In genomic region chr19:1074512-1075283, GRCh38 we compare ENCODE assay signal across 1 cellular context.
TF ChIP-seq lines count a peak whose summit lies in the region.

No MANE protein-coding gene starts in this region.

TF ChIP-seq in K562, 482 proteins besides CTCF, POLR2A, EP300 and RAD21 (continues in another document):
- no peak for TF ChIP-seq DEAF1 (CRISPR knock-in tag; IDR thresholded peaks at IDR 0.05)
- TF ChIP-seq, protein P1, sequence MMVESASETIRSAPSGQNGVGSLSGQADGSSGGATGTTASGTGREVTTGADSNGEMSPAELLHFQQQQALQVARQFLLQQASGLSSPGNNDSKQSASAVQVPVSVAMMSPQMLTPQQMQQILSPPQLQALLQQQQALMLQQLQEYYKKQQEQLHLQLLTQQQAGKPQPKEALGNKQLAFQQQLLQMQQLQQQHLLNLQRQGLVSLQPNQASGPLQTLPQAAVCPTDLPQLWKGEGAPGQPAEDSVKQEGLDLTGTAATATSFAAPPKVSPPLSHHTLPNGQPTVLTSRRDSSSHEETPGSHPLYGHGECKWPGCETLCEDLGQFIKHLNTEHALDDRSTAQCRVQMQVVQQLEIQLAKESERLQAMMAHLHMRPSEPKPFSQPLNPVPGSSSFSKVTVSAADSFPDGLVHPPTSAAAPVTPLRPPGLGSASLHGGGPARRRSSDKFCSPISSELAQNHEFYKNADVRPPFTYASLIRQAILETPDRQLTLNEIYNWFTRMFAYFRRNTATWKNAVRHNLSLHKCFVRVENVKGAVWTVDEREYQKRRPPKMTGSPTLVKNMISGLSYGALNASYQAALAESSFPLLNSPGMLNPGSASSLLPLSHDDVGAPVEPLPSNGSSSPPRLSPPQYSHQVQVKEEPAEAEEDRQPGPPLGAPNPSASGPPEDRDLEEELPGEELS (CRISPR knock-in tag; IDR thresholded peaks at IDR 0.05; ENCODE audit: borderline replicate concordance): no peak
- no peak for TF ChIP-seq ETV5 (CRISPR knock-in tag; IDR thresholded peaks at IDR 0.05; ENCODE audit: low read depth)
- 0 out of 4 replicates have a peak, but pooled peaks of 1 of the 2 experiments have one; percentile 53 for TF ChIP-seq KDM4B (IDR thresholded peaks at IDR 0.05; ENCODE audit: borderline replicate concordance in 2 of 2, low read depth in 1 of 2)
- TF ChIP-seq GABPA (tag; conservative IDR thresholded peaks at IDR 0.05; ENCODE audit: low read depth): peak; percentile 48
- peak; percentile 83 for TF ChIP-seq ZNF384 (IDR thresholded peaks at IDR 0.05; ENCODE audit: low read depth, low read length)
- TF ChIP-seq TFAP4 (CRISPR knock-in tag; IDR thresholded peaks at IDR 0.05; ENCODE audit: borderline replicate concordance): peak; percentile 46; the same call in 1 of the 2 replicates
- no peak for TF ChIP-seq NCOA2 (IDR thresholded peaks at IDR 0.05; ENCODE audit: partially characterized antibody in 2 of 2)
- TF ChIP-seq MAZ (CRISPR knock-in tag; conservative IDR thresholded peaks at IDR 0.05 in 1 of 2, IDR thresholded peaks at IDR 0.05 in 1 of 2): peak; percentile 26 to 53; a peak in 3 of 4 replicates
- TF ChIP-seq CHD2 (IDR thresholded peaks at IDR 0.05; ENCODE audit: low read depth, low read length): 0 out of 2 replicates have a peak, but pooled peaks have one; percentile 13
- TF ChIP-seq PTRF (tag; IDR thresholded peaks at IDR 0.05): no peak
- no peak for TF ChIP-seq ERF (CRISPR knock-in tag; IDR thresholded peaks at IDR 0.05)
- TF ChIP-seq ELF4 (CRISPR knock-in tag; IDR thresholded peaks at IDR 0.05): no peak
- no peak for TF ChIP-seq ASH1L (IDR thresholded peaks at IDR 0.05; ENCODE audit: borderline replicate concordance, low read depth, partially characterized antibody)
- no peak for TF ChIP-seq ZNF57 (CRISPR knock-in tag; IDR thresholded peaks at IDR 0.05)
- peak; percentile 77 for TF ChIP-seq MEIS2 (IDR thresholded peaks at IDR 0.05; ENCODE audit: partially characterized antibody)
- TF ChIP-seq NFIC (IDR thresholded peaks at IDR 0.05): peak; percentile 75
- no peak for TF ChIP-seq HIVEP1 (CRISPR knock-in tag; IDR thresholded peaks at IDR 0.05)
- no peak for TF ChIP-seq POLR3A (IDR thresholded peaks at IDR 0.05; ENCODE audit: borderline replicate concordance, extremely low read depth, insufficient read depth, insufficient read length)
- TF ChIP-seq ZC3H8 (IDR thresholded peaks at IDR 0.05): no peak
- TF ChIP-seq HES1 (IDR thresholded peaks at IDR 0.05; ENCODE audit: low read depth): no peak
- no peak for TF ChIP-seq PHTF2 (CRISPR knock-in tag; IDR thresholded peaks at IDR 0.05)
- peak; percentile 54; the same call in 1 of the 2 replicates for TF ChIP-seq ZBTB7A (IDR thresholded peaks at IDR 0.05; ENCODE audit: borderline replicate concordance, control insufficient read depth, low read depth, low read length)
- TF ChIP-seq, protein P2, sequence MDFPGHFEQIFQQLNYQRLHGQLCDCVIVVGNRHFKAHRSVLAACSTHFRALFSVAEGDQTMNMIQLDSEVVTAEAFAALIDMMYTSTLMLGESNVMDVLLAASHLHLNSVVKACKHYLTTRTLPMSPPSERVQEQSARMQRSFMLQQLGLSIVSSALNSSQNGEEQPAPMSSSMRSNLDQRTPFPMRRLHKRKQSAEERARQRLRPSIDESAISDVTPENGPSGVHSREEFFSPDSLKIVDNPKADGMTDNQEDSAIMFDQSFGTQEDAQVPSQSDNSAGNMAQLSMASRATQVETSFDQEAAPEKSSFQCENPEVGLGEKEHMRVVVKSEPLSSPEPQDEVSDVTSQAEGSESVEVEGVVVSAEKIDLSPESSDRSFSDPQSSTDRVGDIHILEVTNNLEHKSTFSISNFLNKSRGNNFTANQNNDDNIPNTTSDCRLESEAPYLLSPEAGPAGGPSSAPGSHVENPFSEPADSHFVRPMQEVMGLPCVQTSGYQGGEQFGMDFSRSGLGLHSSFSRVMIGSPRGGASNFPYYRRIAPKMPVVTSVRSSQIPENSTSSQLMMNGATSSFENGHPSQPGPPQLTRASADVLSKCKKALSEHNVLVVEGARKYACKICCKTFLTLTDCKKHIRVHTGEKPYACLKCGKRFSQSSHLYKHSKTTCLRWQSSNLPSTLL (IDR thresholded peaks at IDR 0.05): no peak
- TF ChIP-seq ZNF699 (CRISPR knock-in tag; IDR thresholded peaks at IDR 0.05; ENCODE audit: insufficient replicate concordance): no peak
- TF ChIP-seq PYGO2 (tag; IDR thresholded peaks at IDR 0.05): no peak
- peak; percentile 35; the same call in 1 of the 2 replicates for TF ChIP-seq EGR1 (conservative IDR thresholded peaks at IDR 0.05)
- peak; percentile 95 for TF ChIP-seq NRF1 (conservative IDR thresholded peaks at IDR 0.05 in 1 of 2, IDR thresholded peaks at IDR 0.05 in 1 of 2)
- TF ChIP-seq HMG20A (CRISPR knock-in tag; conservative IDR thresholded peaks at IDR 0.05): no peak
- no peak for TF ChIP-seq TAF15 (IDR thresholded peaks at IDR 0.05; ENCODE audit: low read depth, low read length)
- no peak for TF ChIP-seq HNRNPH1 (optimal IDR thresholded peaks at IDR 0.05; ENCODE audit: low read depth, low read length)
- TF ChIP-seq ZNF740 (CRISPR knock-in tag; IDR thresholded peaks at IDR 0.05): peak; percentile 99
- peak in 1 of 2 experiments; percentile 89; a peak in 2 of 4 replicates for TF ChIP-seq ZNF740 (tag; IDR thresholded peaks at IDR 0.05)
- TF ChIP-seq ZFPM2 (CRISPR knock-in tag; IDR thresholded peaks at IDR 0.05): no peak
- TF ChIP-seq SMAD1 (IDR thresholded peaks at IDR 0.05; ENCODE audit: low read depth, low read length, partially characterized antibody): no peak
- TF ChIP-seq FOXA3 (CRISPR knock-in tag; conservative IDR thresholded peaks at IDR 0.05 in 1 of 2, IDR thresholded peaks at IDR 0.05 in 1 of 2): no peak
- no peak for TF ChIP-seq THAP7 (CRISPR knock-in tag; IDR thresholded peaks at IDR 0.05)
- TF ChIP-seq MBD2 (IDR thresholded peaks at IDR 0.05; ENCODE audit: borderline replicate concordance, low read depth): no peak
- no peak for TF ChIP-seq HSF4 (CRISPR knock-in tag; IDR thresholded peaks at IDR 0.05; ENCODE audit: borderline replicate concordance)
- TF ChIP-seq RBFOX2 (IDR thresholded peaks at IDR 0.05; ENCODE audit: low read depth, low read length): peak; percentile 52
- peak; percentile 61; the same call in 1 of the 2 replicates for TF ChIP-seq GABPB1 (CRISPR knock-in tag; IDR thresholded peaks at IDR 0.05)
- TF ChIP-seq KAT7 (CRISPR knock-in tag; IDR thresholded peaks at IDR 0.05; ENCODE audit: borderline replicate concordance): 0 out of 2 replicates have a peak, but pooled peaks have one; percentile 42
- TF ChIP-seq KDM1A (IDR thresholded peaks at IDR 0.05): no peak
- no peak for TF ChIP-seq FOS (IDR thresholded peaks at IDR 0.05; ENCODE audit: extremely low read depth, insufficient read length)
- TF ChIP-seq, protein P3, sequence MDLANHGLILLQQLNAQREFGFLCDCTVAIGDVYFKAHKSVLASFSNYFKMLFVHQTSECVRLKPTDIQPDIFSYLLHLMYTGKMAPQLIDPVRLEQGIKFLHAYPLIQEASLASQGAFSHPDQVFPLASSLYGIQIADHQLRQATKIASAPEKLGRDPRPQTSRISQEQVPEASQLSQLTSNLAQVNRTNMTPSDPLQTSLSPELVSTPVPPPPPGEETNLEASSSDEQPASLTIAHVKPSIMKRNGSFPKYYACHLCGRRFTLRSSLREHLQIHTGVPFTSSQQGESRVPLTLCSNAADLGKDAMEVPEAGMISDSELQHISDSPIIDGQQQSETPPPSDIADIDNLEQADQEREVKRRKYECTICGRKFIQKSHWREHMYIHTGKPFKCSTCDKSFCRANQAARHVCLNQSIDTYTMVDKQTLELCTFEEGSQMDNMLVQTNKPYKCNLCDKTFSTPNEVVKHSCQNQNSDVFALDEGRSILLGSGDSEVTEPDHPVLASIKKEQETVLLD (IDR thresholded peaks at IDR 0.05): peak; percentile 87
- TF ChIP-seq LARP7 (IDR thresholded peaks at IDR 0.05): 0 out of 2 replicates have a peak, but pooled peaks have one; percentile 50
- TF ChIP-seq, protein P4, sequence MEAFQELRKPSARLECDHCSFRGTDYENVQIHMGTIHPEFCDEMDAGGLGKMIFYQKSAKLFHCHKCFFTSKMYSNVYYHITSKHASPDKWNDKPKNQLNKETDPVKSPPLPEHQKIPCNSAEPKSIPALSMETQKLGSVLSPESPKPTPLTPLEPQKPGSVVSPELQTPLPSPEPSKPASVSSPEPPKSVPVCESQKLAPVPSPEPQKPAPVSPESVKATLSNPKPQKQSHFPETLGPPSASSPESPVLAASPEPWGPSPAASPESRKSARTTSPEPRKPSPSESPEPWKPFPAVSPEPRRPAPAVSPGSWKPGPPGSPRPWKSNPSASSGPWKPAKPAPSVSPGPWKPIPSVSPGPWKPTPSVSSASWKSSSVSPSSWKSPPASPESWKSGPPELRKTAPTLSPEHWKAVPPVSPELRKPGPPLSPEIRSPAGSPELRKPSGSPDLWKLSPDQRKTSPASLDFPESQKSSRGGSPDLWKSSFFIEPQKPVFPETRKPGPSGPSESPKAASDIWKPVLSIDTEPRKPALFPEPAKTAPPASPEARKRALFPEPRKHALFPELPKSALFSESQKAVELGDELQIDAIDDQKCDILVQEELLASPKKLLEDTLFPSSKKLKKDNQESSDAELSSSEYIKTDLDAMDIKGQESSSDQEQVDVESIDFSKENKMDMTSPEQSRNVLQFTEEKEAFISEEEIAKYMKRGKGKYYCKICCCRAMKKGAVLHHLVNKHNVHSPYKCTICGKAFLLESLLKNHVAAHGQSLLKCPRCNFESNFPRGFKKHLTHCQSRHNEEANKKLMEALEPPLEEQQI (IDR thresholded peaks at IDR 0.05): no peak
- TF ChIP-seq, protein P5, sequence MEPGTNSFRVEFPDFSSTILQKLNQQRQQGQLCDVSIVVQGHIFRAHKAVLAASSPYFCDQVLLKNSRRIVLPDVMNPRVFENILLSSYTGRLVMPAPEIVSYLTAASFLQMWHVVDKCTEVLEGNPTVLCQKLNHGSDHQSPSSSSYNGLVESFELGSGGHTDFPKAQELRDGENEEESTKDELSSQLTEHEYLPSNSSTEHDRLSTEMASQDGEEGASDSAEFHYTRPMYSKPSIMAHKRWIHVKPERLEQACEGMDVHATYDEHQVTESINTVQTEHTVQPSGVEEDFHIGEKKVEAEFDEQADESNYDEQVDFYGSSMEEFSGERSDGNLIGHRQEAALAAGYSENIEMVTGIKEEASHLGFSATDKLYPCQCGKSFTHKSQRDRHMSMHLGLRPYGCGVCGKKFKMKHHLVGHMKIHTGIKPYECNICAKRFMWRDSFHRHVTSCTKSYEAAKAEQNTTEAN (CRISPR knock-in tag; IDR thresholded peaks at IDR 0.05): no peak
- TF ChIP-seq CBX1 (IDR thresholded peaks at IDR 0.05; ENCODE audit: low read depth): 0 out of 2 replicates have a peak, but pooled peaks have one; percentile 47
- no peak for TF ChIP-seq ZSCAN29 (IDR thresholded peaks at IDR 0.05)
- TF ChIP-seq KLF13 (tag; IDR thresholded peaks at IDR 0.05; ENCODE audit: borderline replicate concordance, low read depth): no peak
- TF ChIP-seq NR2C1 (IDR thresholded peaks at IDR 0.05): no peak
- no peak for TF ChIP-seq NR2C1 (tag; IDR thresholded peaks at IDR 0.05)
- TF ChIP-seq ZFX (CRISPR knock-in tag; IDR thresholded peaks at IDR 0.05): 0 out of 2 replicates have a peak, but pooled peaks have one; percentile 3
- 0 out of 2 replicates have a peak, but pooled peaks have one; percentile 36 for TF ChIP-seq POLR2G (IDR thresholded peaks at IDR 0.05; ENCODE audit: low read depth, low read length)
- TF ChIP-seq MAFG (tag; conservative IDR thresholded peaks at IDR 0.05): no peak
- 0 out of 2 replicates have a peak, but pooled peaks have one; percentile 39 for TF ChIP-seq BRD4 (IDR thresholded peaks at IDR 0.05)
- no peak for TF ChIP-seq PHF20 (IDR thresholded peaks at IDR 0.05; ENCODE audit: partially characterized antibody)
- TF ChIP-seq ZNF764 (CRISPR knock-in tag; IDR thresholded peaks at IDR 0.05; ENCODE audit: low read depth): no peak
- no peak for TF ChIP-seq L3MBTL2 (IDR thresholded peaks at IDR 0.05)
- peak; percentile 33; the same call in 1 of the 2 replicates for TF ChIP-seq PHF8 (IDR thresholded peaks at IDR 0.05; ENCODE audit: borderline replicate concordance, low read length)
